In the genomic region with DNA sequence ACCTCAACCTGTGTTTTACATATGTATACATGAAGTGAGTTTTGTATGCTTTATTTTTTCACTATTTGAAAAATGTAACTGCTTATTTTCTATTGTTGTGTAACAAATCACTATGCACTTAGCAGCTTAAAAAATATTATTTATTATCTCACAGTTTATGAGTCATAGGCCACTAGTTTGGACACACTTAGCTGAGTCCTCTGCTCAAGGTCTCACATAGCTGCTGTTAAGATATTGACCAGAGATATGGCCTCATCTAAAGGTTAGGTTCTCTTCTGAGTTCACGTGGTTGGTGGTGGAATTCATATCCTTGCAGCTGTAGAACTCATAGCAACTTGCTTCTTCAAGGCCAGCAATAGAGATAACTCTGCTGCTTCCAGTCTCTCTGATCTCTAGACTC, we compare ENCODE assay signal across 18 cellular contexts.
"Had no signal": no experiment of that assay in that cellular context is flagged by ENCODE, and none has a peak within 500 bp of the region (broad histone marks: within the 10 kb centered on the region; RNA-seq: fewer than 3 reads in every experiment).

No MANE protein-coding gene starts in this region.

- H3K9me3 ChIP-seq: adrenal gland, colonic mucosa had no signal

- H3K27ac ChIP-seq: colonic mucosa, foreskin keratinocyte had no signal

- H3K36me3 ChIP-seq: adrenal gland, colonic mucosa had no signal

- H3K4me1 ChIP-seq: colonic mucosa, foreskin keratinocyte had no signal

- DNase-seq: activated CD4-positive, alpha-beta T cell treated with anti-CD3 and anti-CD28 coated beads, Interleukin-2, amount 50 U/mL, for 4 hours; activated gamma-delta T cell treated with Interleukin-2 at 50 U/mL for 16 hours; central memory CD4-positive, alpha-beta T cell; colonic mucosa; foreskin keratinocyte; glutamatergic neuron; hippocampal formation; islet precursor cell; nephron progenitor cell; nucleus accumbens; stimulated activated CD4-positive, alpha-beta T cell treated with anti-CD3 and anti-CD28 coated beads, Interleukin-12 subunit alpha, Interleukin-12 subunit beta, amount 100 ng/mL, for 4 hours; stimulated activated CD4-positive, alpha-beta T cell treated with anti-CD3 and anti-CD28 coated beads, Interleukin-1b, Interleukin-23, amount 100 ng/mL, for 48 hours; stimulated activated CD8-positive, alpha-beta memory T cell treated with anti-CD3 and anti-CD28 coated beads, Interleukin-4, amount 100 ng/mL, for 48 hours; stimulated activated naive CD4-positive, alpha-beta T cell; SW 1271 had no signal

- ATAC-seq: activated naive CD4-positive, alpha-beta T cell treated with anti-CD3 and anti-CD28 coated beads, Interleukin-2, amount 50 U/mL, for 72 hours; foreskin keratinocyte had no signal

- H3K4me3 ChIP-seq: adrenal gland, colonic mucosa had no signal

- FAIRE-seq: TTC549 had no signal

- H3K27me3 ChIP-seq: adrenal gland, colonic mucosa, foreskin keratinocyte had no signal
